ENCODE assay signal across 1 cellular context in the genomic region with DNA sequence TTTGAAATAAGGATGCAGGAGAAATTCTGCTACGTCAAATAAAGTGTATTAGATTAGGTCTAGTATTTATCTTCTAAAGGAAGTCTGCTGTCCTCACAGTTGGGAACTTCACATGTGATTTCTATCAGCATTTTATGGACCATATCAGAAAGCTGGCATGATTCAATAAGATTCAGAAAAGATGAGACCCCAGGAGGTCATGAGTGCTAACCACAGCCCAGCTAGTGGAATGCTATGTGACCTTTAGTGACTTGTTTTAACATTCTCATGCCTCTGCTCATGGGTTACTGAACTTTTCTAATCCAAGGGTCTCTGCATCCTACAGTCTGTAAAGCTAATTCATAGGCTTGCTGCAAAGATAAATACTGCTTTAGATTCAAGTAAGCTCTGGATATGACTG.
TF ChIP-seq lines count a peak whose summit lies in the region.

No MANE protein-coding gene starts in this region.

TF ChIP-seq in IMR-90, 13 proteins besides CTCF, POLR2A, EP300 and RAD21 (continued from another document):
- no peak for TF ChIP-seq SMC3 (IDR thresholded peaks at IDR 0.05; ENCODE audit: low read depth, low read length)
